Comparison of ENCODE assay signal across 15 cellular contexts in the genomic region with DNA sequence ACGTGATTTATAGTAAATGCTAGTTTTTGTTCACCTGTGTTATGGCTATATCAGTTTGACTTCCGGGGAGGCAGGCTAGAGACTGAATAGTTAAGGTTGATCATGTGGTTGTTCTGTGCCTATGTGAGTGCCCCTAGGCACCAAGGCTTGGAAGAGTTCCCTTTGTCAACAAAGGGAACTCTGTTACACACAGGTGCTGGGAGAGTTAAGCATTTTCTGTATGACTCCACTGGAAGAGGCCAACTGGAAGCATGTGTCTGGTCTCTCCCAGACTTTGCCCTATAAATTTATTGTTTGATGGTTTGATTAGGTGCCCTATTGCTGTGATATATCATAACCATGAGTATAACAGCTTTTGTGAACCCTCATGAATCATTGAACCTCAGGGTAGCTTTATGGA.
DNase-seq lines count a peak whose midpoint lies in the region; ATAC-seq and TF ChIP-seq lines count a peak whose summit lies in the region.
"Had no signal": no experiment of that assay in that cellular context is flagged by ENCODE, and none has a peak within 500 bp of the region (broad histone marks: within the 10 kb centered on the region; RNA-seq: fewer than 3 reads in every experiment).

No MANE protein-coding gene starts in this region.

- TF ChIP-seq POLR2A in transverse colon (IDR thresholded peaks at IDR 0.05) = no peak

- no peaks in the 10 kb centered on the region for H3K36me3 ChIP-seq in transverse colon
- H3K36me3 ChIP-seq: BE2C had no signal

- no peak for TF ChIP-seq EP300 in transverse colon (IDR thresholded peaks at IDR 0.05; ENCODE audit: low read depth)

- H3K4me1 ChIP-seq in foreskin keratinocyte (no peaks in the 10 kb centered on the region), transverse colon (peaks cover 0 to 3% (median 0%) of the 10 kb centered on the region in 4 donors)
- H3K4me1 ChIP-seq: BE2C, Caco-2 had no signal

- in situ Hi-C loops in transverse colon (cut with MboI; ENCODE audit: low pct_ligation_motif_present in 1 of 4, low pct_unique_long_range_greater_than_20kb in 1 of 4, low sequenced_read_pairs in 3 of 4) = no loop called here

- ATAC-seq in foreskin keratinocyte = peak; percentile 16
- no peak for ATAC-seq in GM18519 (IDR thresholded peaks at IDR 0.05; ENCODE audit: low FRiP score, unreplicated experiment)
- ATAC-seq in GM19324 (IDR thresholded peaks at IDR 0.05; ENCODE audit: low FRiP score, unreplicated experiment) = no peak
- ATAC-seq: HepG2 had no signal

- intact Hi-C loops in transverse colon (cut with DNase I; ENCODE audit: low total_unique reads) = no loop called here

- H3K9me3 ChIP-seq in transverse colon = no peaks in the 10 kb centered on the region
- H3K9me3 ChIP-seq: BE2C, Caco-2 had no signal

- no peak overlapping the region for H3K27ac ChIP-seq in foreskin keratinocyte
- H3K27ac ChIP-seq in transverse colon = peak overlapping the region in 1 of 4 donors; percentile 34

- H3K4me3 ChIP-seq in LNCaP clone FGC (ENCODE audit: low read depth, low read length) (no peak overlapping the region), transverse colon (no peak overlapping the region)

- DNase-seq in LNCaP clone FGC (ENCODE audit: low read depth) = peak; percentile 18
- peak; percentile 2 for DNase-seq in NCI-H2029 treated with DMSO at 0.1 percent for 48 hours (lab: John Stamatoyannopoulos, UW)
- DNase-seq in foreskin keratinocyte = peak in 1 of 2 donors; percentile 36
- DNase-seq in transverse colon = peak; percentile 11
- DNase-seq in RPMI8226 = no peak
- DNase-seq: ACHN; BE2C; C1 segment of cervical spinal cord; Caco-2; CD4-positive, CD25-positive, alpha-beta regulatory T cell; CD8-positive, alpha-beta memory T cell; H9 had no signal

- WGBS in transverse colon (ENCODE audit: low coverage in 1 of 2), 2 donors = 38 to 49% methylated on average over 2 of the region's 2 CpGs

- TF ChIP-seq CTCF in LNCaP clone FGC (IDR thresholded peaks at IDR 0.05; ENCODE audit: control insufficient read depth, extremely low read depth, insufficient read depth) = no peak
- TF ChIP-seq CTCF in foreskin keratinocyte (conservative IDR thresholded peaks at IDR 0.05) = no peak
- TF ChIP-seq CTCF in transverse colon (IDR thresholded peaks at IDR 0.05) = no peak

- H3K27me3 ChIP-seq in foreskin keratinocyte = no peaks in the 10 kb centered on the region
- no peaks in the 10 kb centered on the region for H3K27me3 ChIP-seq in transverse colon
- H3K27me3 ChIP-seq: BE2C had no signal
